Comparison of ENCODE assay signal across 31 cellular contexts in genomic region chr1:53979712-53980450, GRCh38. TPM values are rescaled to one million over a fixed set of nuclear protein-coding genes. Genes with fewer than 3 reads are reported as not detected.
DNase-seq lines count a peak whose midpoint lies in the region; ATAC-seq, FAIRE-seq and TF ChIP-seq lines count a peak whose summit lies in the region.
"Had no signal": no experiment of that assay in that cellular context is flagged by ENCODE, and none has a peak within 500 bp of the region (broad histone marks: within the 10 kb centered on the region; RNA-seq: fewer than 3 reads in every experiment).

No MANE protein-coding gene starts in this region.

- H3K36me3 ChIP-seq in H7 (replicated peaks; ENCODE audit: control insufficient read depth, insufficient read depth, low read length): no peaks in the 10 kb centered on the region
- no peaks in the 10 kb centered on the region for H3K36me3 ChIP-seq in OCI-LY3 (replicated peaks; ENCODE audit: low read depth, low read length)

- no peak overlapping the region for H3K4me2 ChIP-seq in OCI-LY3 (ENCODE audit: low read length)
- H3K4me2 ChIP-seq: A549, hepatocyte had no signal

- no peak for FAIRE-seq in GM12892 (lab: Jason Lieb, UNC)
- FAIRE-seq: A549, D721Med, islet of Langerhans had no signal

- H3K4me3 ChIP-seq in H7 (ENCODE audit: insufficient read depth, low read depth, low read length): no peak overlapping the region
- H3K4me3 ChIP-seq in OCI-LY3 (ENCODE audit: low read length): no peak overlapping the region
- H3K4me3 ChIP-seq: A549, hepatocyte, SK-N-MC had no signal

- H4K20me1 ChIP-seq in OCI-LY3 (ENCODE audit: insufficient read depth, low read length): no peaks in the 10 kb centered on the region

- DNase-seq in AG08395 (ENCODE audit: low spot score) (peak; percentile 1), H7 (peak; percentile 68), iPS-NIHi7 (ENCODE audit: extremely low spot score) (peak; percentile 60), GM12892 (ENCODE audit: insufficient read length) (no peak), medulla oblongata (ENCODE audit: extremely low spot score) (no peak)
- DNase-seq: activated CD8-positive, alpha-beta T cell treated with anti-CD3 and anti-CD28 coated beads for 36 hours; activated naive CD4-positive, alpha-beta T cell; amygdala; dermis blood vessel endothelial cell; foreskin fibroblast; GDM1; NCI-H187 treated with DMSO at 0.1 percent for 48 hours; NCI-H510A; NK-92 treated with Interleukin-12 subunit alpha and Interleukin-12 subunit beta, amount 100 ng/mL, for 24 hours; right cardiac atrium had no signal

- no peak overlapping the region for H3K9ac ChIP-seq in OCI-LY3 (ENCODE audit: low read length)

- peaks cover 5% of the 10 kb centered on the region; the same call in 1 of the 2 replicates for H3K4me1 ChIP-seq in OCI-LY3 (ENCODE audit: low read length)
- H3K4me1 ChIP-seq: A549 had no signal

- no peak for ATAC-seq in activated CD4-positive, CD25-positive, alpha-beta regulatory T cell treated with anti-CD3 and anti-CD28 coated beads, Interleukin-2, amount 50 U/mL, for 24 hours
- no peak for ATAC-seq in GM21390 (IDR thresholded peaks at IDR 0.05; ENCODE audit: unreplicated experiment)
- ATAC-seq: A549; activated CD8-positive, alpha-beta T cell treated with anti-CD3 and anti-CD28 coated beads for 36 hours had no signal

- peak; percentile 27 for TF ChIP-seq CTCF in OCI-LY3 (IDR thresholded peaks at IDR 0.05; ENCODE audit: low read depth, low read length)

- H2AFZ ChIP-seq in OCI-LY3 (ENCODE audit: low read depth, low read length): no peak overlapping the region
- H2AFZ ChIP-seq: hepatocyte had no signal

- H3K27ac ChIP-seq in OCI-LY3 (ENCODE audit: low read length): no peak overlapping the region
- H3K27ac ChIP-seq: A549, epithelial cell of prostate, hepatocyte, SK-N-MC had no signal

- H3K27me3 ChIP-seq in H7 (ENCODE audit: control insufficient read depth, insufficient read depth, low read length): no peaks in the 10 kb centered on the region
- no peaks in the 10 kb centered on the region for H3K27me3 ChIP-seq in OCI-LY3 (ENCODE audit: low read depth, low read length)
- H3K27me3 ChIP-seq: hepatocyte had no signal

- H3K9me3 ChIP-seq in OCI-LY3 (ENCODE audit: insufficient read depth, low read length): no peaks in the 10 kb centered on the region
- H3K9me3 ChIP-seq: A549 had no signal

- TF ChIP-seq POLR2A in GM12892 (IDR thresholded peaks at IDR 0.05; ENCODE audit: low read depth, low read length): no peak

- no peaks in the 10 kb centered on the region for H3K79me2 ChIP-seq in OCI-LY3 (ENCODE audit: low read length)
- H3K79me2 ChIP-seq: hepatocyte had no signal

RNA-seq across cellular contexts. Expression of gene LRRC42, which starts 33.7 kb away (rescaled TPM):
- 77.2 and 80.9 TPM in 2 replicates for total RNA-seq in H7 (2014; rRNA removed; shearing (Covaris generic))
- 26.8 TPM for polyA plus RNA-seq in GM12892 (2012; ENCODE audit: missing spikeins)

RNA-seq across cellular contexts. Expression of gene IFT25, which starts 34.4 kb away (rescaled TPM):
- 25.7 and 30.0 TPM in 2 replicates for total RNA-seq in H7 (2014; rRNA removed; shearing (Covaris generic))
- 92.9 TPM for polyA plus RNA-seq in GM12892 (2012; ENCODE audit: missing spikeins)

RNA-seq across cellular contexts. Expression of gene LDLRAD1, which starts 38.1 kb away (rescaled TPM):
- not detected in 2 replicates for total RNA-seq in H7 (2014; rRNA removed; shearing (Covaris generic))
- not detected for polyA plus RNA-seq in GM12892 (2012; ENCODE audit: missing spikeins)
- total RNA-seq: activated CD8-positive, alpha-beta T cell treated with anti-CD3 and anti-CD28 coated beads for 36 hours; cardiac septum; dermis blood vessel endothelial cell; lung microvascular endothelial cell; osteocyte; right cardiac atrium; T-helper 2 cell treated with Interferon-gamma antibody and Interleukin-4, amounts not matched to agents 100 ng/mL and 5 ng/mL, for 36 hours; temporal lobe had no signal
- polyA plus RNA-seq: BJ, IgD-negative memory B cell, right cardiac atrium had no signal

Comparison
In these comparisons a context has a peak if more than half of its experiments do, and no peak if none do; other contexts are left out.
1. DNase-seq: peak in AG08395 (single experiment), H7 (single experiment) and iPS-NIHi7 (single experiment); none in GM12892 (single experiment) and medulla oblongata (single experiment).